20 cellular contexts compared by ENCODE assay signal in genomic region chr6:155246825-155247224, GRCh38. TPM values are rescaled to one million over a fixed set of nuclear protein-coding genes. Genes with fewer than 3 reads are reported as not detected.
DNase-seq lines count a peak whose midpoint lies in the region; ATAC-seq, FAIRE-seq and TF ChIP-seq lines count a peak whose summit lies in the region.
"Had no signal": no experiment of that assay in that cellular context is flagged by ENCODE, and none has a peak within 500 bp of the region (broad histone marks: within the 10 kb centered on the region; RNA-seq: fewer than 3 reads in every experiment).

No MANE protein-coding gene starts in this region.

- BruUV-seq in Caco-2 (replicated peaks; lab: Mats Ljungman, UMichigan) (no TSS peak), Panc1 (replicated peaks; lab: Mats Ljungman, UMichigan) (no TSS peak)

- H3K56ac ChIP-seq in H1 (replicated peaks; ENCODE audit: insufficient read length, low read depth, low read length), result no peak overlapping the region

- H3K18ac ChIP-seq in H1 (ENCODE audit: extremely low read depth, low read length) (no peak overlapping the region), neuronal stem cell (ENCODE audit: low read length) (no peak overlapping the region)

- H3K4me2 ChIP-seq in H1 (ENCODE audit: insufficient read depth in 1 of 2, low read depth in 2 of 2, low read length in 2 of 2), result no peak overlapping the region
- H3K4me2 ChIP-seq in neuronal stem cell (ENCODE audit: insufficient read depth, low read length, poor library complexity, severe bottlenecking), result no peak overlapping the region

- H2BK12ac ChIP-seq in H1 (ENCODE audit: low read depth, low read length), result no peak overlapping the region
- H2BK12ac ChIP-seq in neuronal stem cell (ENCODE audit: low read length), result no peak overlapping the region

- no peak for TF ChIP-seq RAD21 in H1 (IDR thresholded peaks at IDR 0.05 in 1 of 2, conservative IDR thresholded peaks at IDR 0.05 in 1 of 2; ENCODE audit: low read depth in 2 of 2, low read length in 2 of 2)

- no peaks in the 10 kb centered on the region for H4K20me1 ChIP-seq in H1 (replicated peaks in 1 of 2; ENCODE audit: control insufficient read depth in 1 of 2, insufficient read depth in 2 of 2, low read length in 2 of 2)

- no peak for TF ChIP-seq EP300 in H1 (IDR thresholded peaks at IDR 0.05; ENCODE audit: borderline replicate concordance in 1 of 2, low read depth in 2 of 2, low read length in 2 of 2)

- H2BK5ac ChIP-seq in H1 (ENCODE audit: low read depth, low read length) (no peak overlapping the region), neuronal stem cell (ENCODE audit: low read length) (no peak overlapping the region)

- H3K36me3 ChIP-seq in Caco-2 (ENCODE audit: control insufficient read depth, insufficient read depth, low read length) (peaks cover 2% of the 10 kb centered on the region; the same call in 1 of the 2 replicates), Panc1 (ENCODE audit: control insufficient read depth, insufficient read depth, low read length) (peaks cover 5% of the 10 kb centered on the region), H1 (ENCODE audit: control insufficient read depth in 2 of 4, insufficient read depth in 4 of 4, low read length in 3 of 4) (peaks cover 4 to 46% (median 18%) of the 10 kb centered on the region in 4 experiments; a peak in 6 of 8 replicates), neuronal stem cell (replicated peaks in 1 of 2; ENCODE audit: control insufficient read depth in 2 of 2, insufficient read depth in 2 of 2, low read length in 2 of 2) (peaks cover 16 to 93% of the 10 kb centered on the region in 2 donors)

- no peaks in the 10 kb centered on the region for H3K9me3 Mint-ChIP-seq in Caco-2 (ENCODE audit: unreplicated experiment)

- no peak overlapping the region for H3K23ac ChIP-seq in H1 (ENCODE audit: insufficient read length)
- H3K23ac ChIP-seq in neuronal stem cell (ENCODE audit: low read depth, low read length, poor library complexity), result no peak overlapping the region

- H3K27me3 Mint-ChIP-seq in Caco-2 (ENCODE audit: insufficient read depth, unreplicated experiment), result no peaks in the 10 kb centered on the region

- H2BK120ac ChIP-seq in H1 (replicated peaks; ENCODE audit: low read depth, low read length), result no peak overlapping the region
- no peak overlapping the region for H2BK120ac ChIP-seq in neuronal stem cell (ENCODE audit: low read depth, low read length)

- H3K4me3 ChIP-seq in Caco-2 (ENCODE audit: low read depth, low read length) (no peak overlapping the region), Panc1 (ENCODE audit: low read depth in 2 of 2, low read length in 2 of 2) (no peak overlapping the region), H1 (ENCODE audit: extremely low read depth in 1 of 4, insufficient read depth in 2 of 4, low read depth in 3 of 4, low read length in 4 of 4) (no peak overlapping the region), neuronal stem cell (ENCODE audit: low read length in 2 of 2) (no peak overlapping the region)

- TF ChIP-seq CTCF in Caco-2 (IDR thresholded peaks at IDR 0.05; ENCODE audit: insufficient read depth in 1 of 2, low read depth in 1 of 2, low read length in 1 of 2, severe bottlenecking in 1 of 2, unreplicated experiment in 1 of 2) (no peak), Panc1 (IDR thresholded peaks at IDR 0.05) (no peak), H1 (IDR thresholded peaks at IDR 0.05; ENCODE audit: control extremely low read depth in 1 of 3, insufficient read depth in 1 of 3, low read depth in 1 of 3, low read length in 3 of 3) (no peak)

- no peak overlapping the region for H4K91ac ChIP-seq in H1 (replicated peaks; ENCODE audit: insufficient read length, low read length)
- no peak overlapping the region for H4K91ac ChIP-seq in neuronal stem cell (ENCODE audit: low read depth, low read length, poor library complexity)

- no peak overlapping the region for H3K4ac ChIP-seq in H1 (replicated peaks; ENCODE audit: insufficient read length, low read depth, low read length)
- H3K4ac ChIP-seq in neuronal stem cell (ENCODE audit: low read length), result no peak overlapping the region

- WGBS in H1 (ENCODE audit: extremely low coverage in 1 of 2, insufficient coverage in 1 of 2, insufficient read length in 1 of 2, insufficient replicate concordance in 2 of 2, low coverage in 1 of 2, low lambda C conversion rate in 2 of 2, missing lambda C conversion rate in 1 of 2), 2 experiments, result 100% methylated on average over 2 of the region's 2 CpGs; no CpG with 5 or more reads in 1 of the 2 experiments
- no CpG with 5 or more reads among the region's 2 CpGs for WGBS in neuronal stem cell (ENCODE audit: extremely low coverage in 2 of 2, insufficient read length in 2 of 2, insufficient replicate concordance in 1 of 2), 2 donors

- DNase-seq in Caco-2 (no peak), Panc1 (ENCODE audit: low read depth, low spot score) (no peak), H1 (ENCODE audit: low read depth in 1 of 2, low spot score in 2 of 2) (no peak), neuronal stem cell (ENCODE audit: low spot score) (no peak), D341Med (ENCODE audit: low spot score) (no peak), NCI-H1417 (lab: John Stamatoyannopoulos, UW) (no peak)
- DNase-seq: CD4-positive, alpha-beta memory T cell; DMS79 treated with DMSO at 0.1 percent for 48 hours; MV-4-11; NCI-H1436; NCI-H2081 treated with DMSO at 0.1 percent for 48 hours; NCI-H510A; NCI-H774 had no signal

- no peaks in the 10 kb centered on the region for H3K79me2 ChIP-seq in H1 (ENCODE audit: control insufficient read depth in 1 of 2, insufficient read depth in 2 of 2, low read length in 2 of 2)

- H2AK5ac ChIP-seq in H1 (ENCODE audit: low read depth, low read length), result no peak overlapping the region
- H2AK5ac ChIP-seq in neuronal stem cell (ENCODE audit: low read depth, low read length), result no peak overlapping the region

- H3K9ac ChIP-seq in H1 (replicated peaks in 1 of 4; ENCODE audit: extremely low read depth in 1 of 4, low read depth in 3 of 4, low read length in 3 of 4) (no peak overlapping the region; a peak in 1 of 7 replicates), neuronal stem cell (ENCODE audit: low read depth, low read length, poor library complexity) (peak overlapping the region; percentile 27)

- peaks cover 11% of the 10 kb centered on the region for H3K4me1 Mint-ChIP-seq in Caco-2 (ENCODE audit: low read depth, unreplicated experiment)

- peak overlapping the region; percentile 69 for H3K27ac Mint-ChIP-seq in Caco-2 (ENCODE audit: unreplicated experiment)
- H3K27ac Mint-ChIP-seq: CD4-positive, alpha-beta memory T cell had no signal

- TF ChIP-seq POLR2A in H1 (IDR thresholded peaks at IDR 0.05; ENCODE audit: control extremely low read depth in 1 of 2, low read depth in 2 of 2, low read length in 2 of 2), result no peak

- H3K4me3 Mint-ChIP-seq in Caco-2 (ENCODE audit: unreplicated experiment), result no peak overlapping the region
- H3K4me3 Mint-ChIP-seq: CD4-positive, alpha-beta memory T cell had no signal

- H4K5ac ChIP-seq in H1 (ENCODE audit: insufficient read length, low read depth, low read length), result no peak overlapping the region

- H2AFZ ChIP-seq in H1 (ENCODE audit: low read length) (no peak overlapping the region), neuronal stem cell (ENCODE audit: low read length) (no peak overlapping the region)

- H3K79me1 ChIP-seq in H1 (ENCODE audit: low read depth, low read length), result no peaks in the 10 kb centered on the region
- no peaks in the 10 kb centered on the region for H3K79me1 ChIP-seq in neuronal stem cell (ENCODE audit: low read depth, low read length)

- H2BK20ac ChIP-seq in H1 (ENCODE audit: low read length), result no peak overlapping the region

- H3K36me3 Mint-ChIP-seq in Caco-2 (ENCODE audit: insufficient read depth, unreplicated experiment), result peaks cover 26% of the 10 kb centered on the region

- in situ Hi-C loops in Panc1 (cut with HindIII; ENCODE audit: low pct_unique_long_range_greater_than_20kb, low sequenced_read_pairs), result no loop called here

- no peak for FAIRE-seq in H1 (lab: Jason Lieb, UNC)
- FAIRE-seq: D721Med had no signal

- intact Hi-C loops in Caco-2 (cut with micrococcal nuclease; ENCODE audit: unreplicated experiment), result loop anchor here (10.0 kb wide), 1 partner anchor 382 kb away; no protein-coding TSS in a partner anchor
- intact Hi-C loops in Panc1 (cut with micrococcal nuclease; ENCODE audit: unreplicated experiment), result loop anchor here (5.0 kb wide), 1 partner anchor 320 kb away; no protein-coding TSS in a partner anchor

- H4K8ac ChIP-seq in H1 (ENCODE audit: extremely low read depth, insufficient read depth, low read length), result no peak overlapping the region
- no peak overlapping the region for H4K8ac ChIP-seq in neuronal stem cell (ENCODE audit: low read depth, low read length)

- POLR2A ChIA-PET in Caco-2 (lab: Charles Lee), result no interaction called here
- POLR2A ChIA-PET in Panc1 (lab: Charles Lee), result no interaction called here
- POLR2A ChIA-PET in H1 (lab: Charles Lee; ENCODE audit: partially characterized antibody), result interaction anchor here (1.2 to 2.4 kb wide), 2 partner anchors 69 to 133 kb away, joined by 3 to 8 read pairs; no protein-coding TSS in a partner anchor

- no peak for ATAC-seq in Panc1
- ATAC-seq in GM19035 (IDR thresholded peaks at IDR 0.05; ENCODE audit: unreplicated experiment), result no peak
- ATAC-seq in HG02852 (IDR thresholded peaks at IDR 0.05; ENCODE audit: unreplicated experiment), result no peak

- H3K14ac ChIP-seq in H1 (ENCODE audit: insufficient read length) (no peak overlapping the region), neuronal stem cell (ENCODE audit: low read length) (no peak overlapping the region)

- peak overlapping the region; percentile 80 for H3K27ac ChIP-seq in Panc1 (ENCODE audit: low read length)
- H3K27ac ChIP-seq in H1 (ENCODE audit: low read depth, low read length), result no peak overlapping the region
- H3K27ac ChIP-seq in neuronal stem cell (replicated peaks; ENCODE audit: low read length), result no peak overlapping the region

- CTCF ChIA-PET in Caco-2 (lab: Charles Lee), result interaction anchor here (0.8 kb wide), 1 partner anchor 379 kb away, joined by 3 read pairs; no protein-coding TSS in a partner anchor
- CTCF ChIA-PET in Panc1 (lab: Charles Lee), result interaction anchor here (0.5 to 0.6 kb wide), 2 partner anchors 69 to 72 kb away, joined by 3 to 8 read pairs; no protein-coding TSS in a partner anchor
- CTCF ChIA-PET in H1 (lab: Charles Lee; ENCODE audit: partially characterized antibody), result interaction anchor here (1.0 to 8.9 kb wide), 13 partner anchors 12 to 571 kb away, joined by 3 to 98 read pairs (median 9); no protein-coding TSS in a partner anchor

- H3K4me1 ChIP-seq in Caco-2 (peaks cover 21% of the 10 kb centered on the region), Panc1 (ENCODE audit: control insufficient read depth, insufficient read depth, low read length) (peaks cover 3% of the 10 kb centered on the region; the same call in 1 of the 2 replicates), H1 (replicated peaks in 1 of 4; ENCODE audit: control insufficient read depth in 3 of 4, insufficient read depth in 4 of 4, low read length in 3 of 4) (0 out of 7 replicates have a peak, but pooled peaks cover 0 to 3% (median 0%) of the 10 kb centered on the region in 4 experiments), neuronal stem cell (ENCODE audit: control insufficient read depth in 2 of 2, insufficient read depth in 1 of 2, low read depth in 1 of 2, low read length in 2 of 2) (no peaks in the 10 kb centered on the region)

- no peaks in the 10 kb centered on the region for H3K27me3 ChIP-seq in Caco-2 (replicated peaks; ENCODE audit: control insufficient read depth, insufficient read depth, low read length)
- H3K27me3 ChIP-seq in Panc1 (ENCODE audit: control insufficient read depth, insufficient read depth, low read length), result no peaks in the 10 kb centered on the region
- no peaks in the 10 kb centered on the region for H3K27me3 ChIP-seq in H1 (replicated peaks in 1 of 4; ENCODE audit: control insufficient read depth in 3 of 4, extremely low read depth in 1 of 4, insufficient read depth in 3 of 4, low read length in 3 of 4)
- H3K27me3 ChIP-seq in neuronal stem cell (ENCODE audit: control insufficient read depth in 3 of 3, insufficient read depth in 3 of 3, low read depth in 1 of 3, low read length in 3 of 3), result no peaks in the 10 kb centered on the region

- H3K9me3 ChIP-seq in Caco-2, result no peaks in the 10 kb centered on the region
- H3K9me3 ChIP-seq in Panc1 (ENCODE audit: control insufficient read depth, insufficient read depth, low read depth, low read length), result no peaks in the 10 kb centered on the region
- no peaks in the 10 kb centered on the region for H3K9me3 ChIP-seq in H1 (ENCODE audit: insufficient read depth in 2 of 2, low read depth in 1 of 2, low read length in 1 of 2)
- H3K9me3 ChIP-seq in neuronal stem cell (replicated peaks in 1 of 2; ENCODE audit: control insufficient read depth in 2 of 2, insufficient read depth in 1 of 2, low read depth in 1 of 2, low read length in 2 of 2), result peaks cover 0 to 7% of the 10 kb centered on the region in 2 donors

- H2BK15ac ChIP-seq in H1 (ENCODE audit: low read length), result peak overlapping the region; percentile 89; the same call in 1 of the 2 replicates
- H2BK15ac ChIP-seq in neuronal stem cell (ENCODE audit: low read length), result no peak overlapping the region

- no peaks in the 10 kb centered on the region for H3K23me2 ChIP-seq in H1 (ENCODE audit: low read depth, low read length)

RNA-seq across cellular contexts. Expression of gene CLDN20, which starts 17.0 kb away (rescaled TPM):
- total RNA-seq in Caco-2 (2022) (not detected in 2 replicates), Panc1 (2021; ENCODE audit: unreplicated experiment) (not detected)
- 0.24 TPM for polyA plus RNA-seq in Panc1 (2012; ENCODE audit: insufficient read length)
- not detected in 2 replicates for total RNA-seq in H1 (2021; fragmentation: NEBNext Ultra II Directional; extraction: Animal tissue kit (Norgen Biotek cat#: 25700))
- polyA plus RNA-seq in H1 (2011; rRNA removed), result not detected in 2 replicates
- not detected for polyA plus RNA-seq in H1 (2011; cell fraction: cytosol; rRNA removed)
- not detected for polyA plus RNA-seq in H1 (2011; cell fraction: nucleus; rRNA removed)
- polyA plus RNA-seq in H1 (2012, experiment 1 of 2), result 0.46 to 1.2 TPM (median 0.71 TPM) in 4 replicates
- polyA plus RNA-seq in H1 (2012, experiment 2 of 2), result not detected
- not detected for polyA plus RNA-seq in H1 (2013, experiment 1 of 2)
- not detected for polyA plus RNA-seq in H1 (2013, experiment 2 of 2)
- polyA minus RNA-seq in H1 (2011; rRNA and poly(A)+ RNA removed), result 0.24 TPM in 1 of 2 replicates, not detected in the other
- not detected for polyA minus RNA-seq in H1 (2011; cell fraction: cytosol; rRNA and poly(A)+ RNA removed)
- polyA minus RNA-seq in H1 (2011; cell fraction: nucleus; rRNA and poly(A)+ RNA removed), result 0.70 TPM
- polyA plus RNA-seq in neuronal stem cell (2013, experiment 1 of 2), result not detected
- not detected for polyA plus RNA-seq in neuronal stem cell (2013, experiment 2 of 2)
- total RNA-seq: A172; CD4-positive, alpha-beta memory T cell; G401; HT1080 had no signal
- polyA plus RNA-seq: BJ; CD4-positive, alpha-beta memory T cell had no signal
